In genomic region chr1:20187103-20187812, GRCh38 we compare ENCODE assay signal across 8 cellular contexts. TPM values are rescaled to one million over a fixed set of nuclear protein-coding genes. Genes with fewer than 3 reads are reported as not detected.
DNase-seq lines count a peak whose midpoint lies in the region; ATAC-seq, FAIRE-seq and TF ChIP-seq lines count a peak whose summit lies in the region.
"Had no signal": no experiment of that assay in that cellular context is flagged by ENCODE, and none has a peak within 500 bp of the region (broad histone marks: within the 10 kb centered on the region; RNA-seq: fewer than 3 reads in every experiment).

No MANE protein-coding gene starts in this region.

- FAIRE-seq in H1 (lab: Jason Lieb, UNC) = no peak

- no peak overlapping the region for H2BK12ac ChIP-seq in H1 (ENCODE audit: low read depth, low read length)

- H3K23me2 ChIP-seq in H1 (ENCODE audit: low read depth, low read length) = peaks cover 4% of the 10 kb centered on the region; the same call in 1 of the 2 replicates

- H3K27me3 ChIP-seq in MG63 (0 out of 2 replicates have a peak, but pooled peaks cover under 1% of the 10 kb centered on the region), H1 (replicated peaks in 1 of 4; ENCODE audit: control insufficient read depth in 3 of 4, extremely low read depth in 1 of 4, insufficient read depth in 3 of 4, low read length in 3 of 4) (peaks cover 0 to 13% (median 10%) of the 10 kb centered on the region in 4 experiments; a peak in 5 of 7 replicates), sigmoid colon (no peaks in the 10 kb centered on the region)

- WGBS in H1 (ENCODE audit: extremely low coverage in 1 of 2, insufficient coverage in 1 of 2, insufficient read length in 1 of 2, insufficient replicate concordance in 2 of 2, low coverage in 1 of 2, low lambda C conversion rate in 2 of 2, missing lambda C conversion rate in 1 of 2), 2 experiments = 76% methylated on average over 7 of the region's 7 CpGs; no CpG with 5 or more reads in 1 of the 2 experiments
- 23 to 55% methylated on average over 7 of the region's 7 CpGs for WGBS in sigmoid colon, 2 donors

- TF ChIP-seq CTCF in H1 (IDR thresholded peaks at IDR 0.05; ENCODE audit: control extremely low read depth in 1 of 3, insufficient read depth in 1 of 3, low read depth in 1 of 3, low read length in 3 of 3) (no peak), sigmoid colon (IDR thresholded peaks at IDR 0.05) (peak in 1 of 4 experiments; percentile 20)

- H3K56ac ChIP-seq in H1 (replicated peaks; ENCODE audit: insufficient read length, low read depth, low read length) = no peak overlapping the region

- no peak overlapping the region for H3K18ac ChIP-seq in H1 (ENCODE audit: extremely low read depth, low read length)

- peaks cover 6 to 10% (median 9%) of the 10 kb centered on the region in 4 experiments; a peak in 4 of 7 replicates for H3K4me1 ChIP-seq in H1 (replicated peaks in 1 of 4; ENCODE audit: control insufficient read depth in 3 of 4, insufficient read depth in 4 of 4, low read length in 3 of 4)
- peaks cover 0 to 89% (median 83%) of the 10 kb centered on the region in 4 donors for H3K4me1 ChIP-seq in sigmoid colon

- H2AK5ac ChIP-seq in H1 (ENCODE audit: low read depth, low read length) = no peak overlapping the region

- H2BK15ac ChIP-seq in H1 (ENCODE audit: low read length) = no peak overlapping the region

- H3K4me2 ChIP-seq in H1 (ENCODE audit: insufficient read depth in 1 of 2, low read depth in 2 of 2, low read length in 2 of 2) = peak overlapping the region; percentile 24 to 83; a peak in 2 of 4 replicates

- no peaks in the 10 kb centered on the region for H3K79me1 ChIP-seq in H1 (ENCODE audit: low read depth, low read length)

- H3K4me3 ChIP-seq in MG63 (no peak overlapping the region), H1 (ENCODE audit: extremely low read depth in 1 of 4, insufficient read depth in 2 of 4, low read depth in 3 of 4, low read length in 4 of 4) (peak overlapping the region in 1 of 4 experiments; percentile 82; a peak in 2 of 8 replicates), sigmoid colon (peak overlapping the region; percentile 60 to 77 (median 68))

- DNase-seq in MG63 (peak; percentile 57), T-helper 9 cell (peak; percentile 8), H1 (ENCODE audit: low read depth in 1 of 2, low spot score in 2 of 2) (no peak), sigmoid colon (peak; percentile 78), SHP77 (lab: John Stamatoyannopoulos, UW) (no peak), Kasumi-1 (lab: John Stamatoyannopoulos, UW) (no peak)
- DNase-seq: KG1 had no signal

- no peak overlapping the region for H3K14ac ChIP-seq in H1 (ENCODE audit: insufficient read length)

- H3K4ac ChIP-seq in H1 (replicated peaks; ENCODE audit: insufficient read length, low read depth, low read length) = no peak overlapping the region

- no peak overlapping the region for H4K8ac ChIP-seq in H1 (ENCODE audit: extremely low read depth, insufficient read depth, low read length)

- no peak overlapping the region for H2BK20ac ChIP-seq in H1 (ENCODE audit: low read length)

- H4K5ac ChIP-seq in H1 (ENCODE audit: insufficient read length, low read depth, low read length) = no peak overlapping the region

- TF ChIP-seq RAD21 in H1 (IDR thresholded peaks at IDR 0.05 in 1 of 2, conservative IDR thresholded peaks at IDR 0.05 in 1 of 2; ENCODE audit: low read depth in 2 of 2, low read length in 2 of 2) = no peak

- no peak overlapping the region for H2BK5ac ChIP-seq in H1 (ENCODE audit: low read depth, low read length)

- no peaks in the 10 kb centered on the region for H3K79me2 ChIP-seq in H1 (ENCODE audit: control insufficient read depth in 1 of 2, insufficient read depth in 2 of 2, low read length in 2 of 2)

- no peak overlapping the region for H3K23ac ChIP-seq in H1 (ENCODE audit: insufficient read length)

- POLR2A ChIA-PET in H1 (lab: Charles Lee; ENCODE audit: partially characterized antibody) = interaction anchor here (1.1 to 1.5 kb wide), 2 partner anchors 9 to 29 kb away, joined by 3 read pairs; no protein-coding TSS in a partner anchor

- H3K27ac ChIP-seq in H1 (ENCODE audit: low read depth, low read length) (no peak overlapping the region), sigmoid colon (peak overlapping the region; percentile 85 to 99 (median 96))

- no peaks in the 10 kb centered on the region for H3K9me3 ChIP-seq in MG63
- no peaks in the 10 kb centered on the region for H3K9me3 ChIP-seq in H1 (ENCODE audit: insufficient read depth in 2 of 2, low read depth in 1 of 2, low read length in 1 of 2)
- H3K9me3 ChIP-seq in sigmoid colon = no peaks in the 10 kb centered on the region

- no peak overlapping the region for H2BK120ac ChIP-seq in H1 (replicated peaks; ENCODE audit: low read depth, low read length)

- ATAC-seq in GM19467 (IDR thresholded peaks at IDR 0.05; ENCODE audit: unreplicated experiment) = no peak

- CTCF ChIA-PET in H1 (lab: Charles Lee; ENCODE audit: partially characterized antibody) = interaction anchor here (0.7 to 4.4 kb wide), 14 partner anchors 8 to 267 kb away, joined by 3 to 31 read pairs (median 3); no protein-coding TSS in a partner anchor

- no peak overlapping the region for H2AFZ ChIP-seq in H1 (ENCODE audit: low read length)

- TF ChIP-seq EP300 in H1 (IDR thresholded peaks at IDR 0.05; ENCODE audit: borderline replicate concordance in 1 of 2, low read depth in 2 of 2, low read length in 2 of 2) (no peak), sigmoid colon (IDR thresholded peaks at IDR 0.05) (no peak)

- H3K36me3 ChIP-seq in MG63 = no peaks in the 10 kb centered on the region
- no peaks in the 10 kb centered on the region for H3K36me3 ChIP-seq in H1 (ENCODE audit: control insufficient read depth in 2 of 4, insufficient read depth in 4 of 4, low read length in 3 of 4)
- H3K36me3 ChIP-seq in sigmoid colon = peaks cover 0 to 12% (median 0%) of the 10 kb centered on the region in 4 donors

- no peak overlapping the region for H4K91ac ChIP-seq in H1 (replicated peaks; ENCODE audit: insufficient read length, low read length)

- no peak overlapping the region for H3K9ac ChIP-seq in H1 (replicated peaks in 1 of 4; ENCODE audit: extremely low read depth in 1 of 4, low read depth in 3 of 4, low read length in 3 of 4)

- intact Hi-C loops in sigmoid colon (cut with DNase I) = loop anchor here (10.0 kb wide), 1 partner anchor 982 kb away; no protein-coding TSS in a partner anchor

- TF ChIP-seq POLR2A in H1 (IDR thresholded peaks at IDR 0.05; ENCODE audit: control extremely low read depth in 1 of 2, low read depth in 2 of 2, low read length in 2 of 2) (no peak), sigmoid colon (IDR thresholded peaks at IDR 0.05) (no peak)

- H4K20me1 ChIP-seq in H1 (replicated peaks in 1 of 2; ENCODE audit: control insufficient read depth in 1 of 2, insufficient read depth in 2 of 2, low read length in 2 of 2) = no peaks in the 10 kb centered on the region

TF ChIP-seq in H1, 55 proteins besides CTCF, POLR2A, EP300 and RAD21 (continues in another document):
- TF ChIP-seq SP4 (IDR thresholded peaks at IDR 0.05; ENCODE audit: low read length) (no peak), TEAD4 (IDR thresholded peaks at IDR 0.05; ENCODE audit: low read depth, low read length) (no peak), JUND (IDR thresholded peaks at IDR 0.05; ENCODE audit: low read length) (no peak), FOSL1 (IDR thresholded peaks at IDR 0.05; ENCODE audit: insufficient read depth, low read depth, low read length) (no peak), TAF1 (IDR thresholded peaks at IDR 0.05; ENCODE audit: low read depth, low read length) (no peak), SP1 (IDR thresholded peaks at IDR 0.05; ENCODE audit: low read depth, low read length) (no peak), BRCA1 (IDR thresholded peaks at IDR 0.05; ENCODE audit: low read depth, low read length) (no peak)

RNA-seq across cellular contexts. Expression of gene PLA2G2C, which starts 0.9 kb away (rescaled TPM):
- not detected in 2 replicates for total RNA-seq in MG63 (2014; rRNA removed; shearing (Covaris generic); ENCODE audit: low replicate concordance)
- total RNA-seq in H1 (2021; fragmentation: NEBNext Ultra II Directional; extraction: Animal tissue kit (Norgen Biotek cat#: 25700)) = not detected in 2 replicates
- polyA plus RNA-seq in H1 (2011; rRNA removed) (not detected in 2 replicates), sigmoid colon (under 1 TPM in 1 of 3 donors, not detected in 2; 0.09 TPM)
- not detected for polyA plus RNA-seq in H1 (2011; cell fraction: cytosol; rRNA removed)
- polyA plus RNA-seq in H1 (2011; cell fraction: nucleus; rRNA removed) = not detected
- polyA plus RNA-seq in H1 (2012, experiment 1 of 2) = not detected in 4 replicates
- polyA plus RNA-seq in H1 (2012, experiment 2 of 2) = not detected
- polyA plus RNA-seq in H1 (2013, experiment 1 of 2) = not detected
- polyA plus RNA-seq in H1 (2013, experiment 2 of 2) = not detected
- not detected in 2 replicates for polyA minus RNA-seq in H1 (2011; rRNA and poly(A)+ RNA removed)
- not detected for polyA minus RNA-seq in H1 (2011; cell fraction: cytosol; rRNA and poly(A)+ RNA removed)
- polyA minus RNA-seq in H1 (2011; cell fraction: nucleus; rRNA and poly(A)+ RNA removed) = not detected
- total RNA-seq in sigmoid colon = 1 to 10 TPM in 3 of 4 donors, under 1 TPM in 1; 0.82 to 5.5 (median 1.5) TPM

RNA-seq across cellular contexts. Expression of gene UBXN10, which starts 1.4 kb away (rescaled TPM):
- not detected in 2 replicates for total RNA-seq in MG63 (2014; rRNA removed; shearing (Covaris generic); ENCODE audit: low replicate concordance)
- 0.43 and 0.44 TPM in 2 replicates for total RNA-seq in H1 (2021; fragmentation: NEBNext Ultra II Directional; extraction: Animal tissue kit (Norgen Biotek cat#: 25700))
- 0.50 and 0.68 TPM in 2 replicates for polyA plus RNA-seq in H1 (2011; rRNA removed)
- polyA plus RNA-seq in H1 (2011; cell fraction: cytosol; rRNA removed) = 0.67 TPM
- 0.48 TPM for polyA plus RNA-seq in H1 (2011; cell fraction: nucleus; rRNA removed)
- polyA plus RNA-seq in H1 (2012, experiment 1 of 2) = 0.48 to 0.86 TPM (median 0.74 TPM) in 4 replicates
- 0.20 TPM for polyA plus RNA-seq in H1 (2012, experiment 2 of 2)
- polyA plus RNA-seq in H1 (2013, experiment 1 of 2) = 0.36 TPM
- polyA plus RNA-seq in H1 (2013, experiment 2 of 2) = 0.40 TPM
- 1.3 and 1.5 TPM in 2 replicates for polyA minus RNA-seq in H1 (2011; rRNA and poly(A)+ RNA removed)
- polyA minus RNA-seq in H1 (2011; cell fraction: cytosol; rRNA and poly(A)+ RNA removed) = 0.22 TPM
- polyA minus RNA-seq in H1 (2011; cell fraction: nucleus; rRNA and poly(A)+ RNA removed) = 1.2 TPM
- 10 to 100 TPM; 14.6 to 25.0 (median 23.1) TPM for total RNA-seq in sigmoid colon
- 1 to 10 TPM; 2.9 to 7.8 (median 3.7) TPM for polyA plus RNA-seq in sigmoid colon

RNA-seq across cellular contexts. Expression of gene PLA2G2F, which starts 48.1 kb away (rescaled TPM):
- total RNA-seq in MG63 (2014; rRNA removed; shearing (Covaris generic); ENCODE audit: low replicate concordance) = not detected in 2 replicates
- total RNA-seq in H1 (2021; fragmentation: NEBNext Ultra II Directional; extraction: Animal tissue kit (Norgen Biotek cat#: 25700)) = not detected in 2 replicates
- polyA plus RNA-seq in H1 (2011; rRNA removed) (not detected in 2 replicates), sigmoid colon (under 1 TPM in 2 of 3 donors, not detected in 1; 0.60 to 0.80 TPM)
- not detected for polyA plus RNA-seq in H1 (2011; cell fraction: cytosol; rRNA removed)
- not detected for polyA plus RNA-seq in H1 (2011; cell fraction: nucleus; rRNA removed)
- polyA plus RNA-seq in H1 (2012, experiment 1 of 2) = not detected in 4 replicates
- polyA plus RNA-seq in H1 (2012, experiment 2 of 2) = not detected
- polyA plus RNA-seq in H1 (2013, experiment 1 of 2) = not detected
- polyA plus RNA-seq in H1 (2013, experiment 2 of 2) = not detected
- polyA minus RNA-seq in H1 (2011; rRNA and poly(A)+ RNA removed) = not detected in 2 replicates
- polyA minus RNA-seq in H1 (2011; cell fraction: cytosol; rRNA and poly(A)+ RNA removed) = not detected
- not detected for polyA minus RNA-seq in H1 (2011; cell fraction: nucleus; rRNA and poly(A)+ RNA removed)
- not detected for total RNA-seq in sigmoid colon

Comparison
In these comparisons a context has a peak if more than half of its experiments do, and no peak if none do; other contexts are left out.
1. DNase-seq: peak in MG63 (single experiment), T-helper 9 cell (single experiment) and sigmoid colon (single experiment); none in H1 (0 of 2), SHP77 (0 of 2) and Kasumi-1 (0 of 2).
2. RNA of gene UBXN10, which starts 1.4 kb away (total RNA-seq): 14.6 to 25.0 TPM in sigmoid colon; 0.43 to 0.44 TPM in H1 and not detected in MG63; every median in the first group is over 10 times any median in the second.